Comparison of ENCODE assay signal across 17 cellular contexts in genomic region chr6:105566503-105566902, GRCh38.
DNase-seq lines count a peak whose midpoint lies in the region; ATAC-seq and TF ChIP-seq lines count a peak whose summit lies in the region.
"Had no signal": no experiment of that assay in that cellular context is flagged by ENCODE, and none has a peak within 500 bp of the region (broad histone marks: within the 10 kb centered on the region; RNA-seq: fewer than 3 reads in every experiment).

No MANE protein-coding gene starts in this region.

- H3F3A ChIP-seq in SK-N-SH (replicated peaks; ENCODE audit: insufficient read depth), result peaks cover 3% of the 10 kb centered on the region

- H3K9me2 ChIP-seq in SK-N-SH, result no peaks in the 10 kb centered on the region

- H2AFZ ChIP-seq in SK-N-SH (ENCODE audit: low read depth), result 0 out of 2 replicates have a peak overlapping the region, but pooled peaks have one; percentile 19
- H2AFZ ChIP-seq: GM23338 had no signal

- no peak overlapping the region for H3K9ac ChIP-seq in SK-N-SH
- H3K9ac ChIP-seq: BLaER1 had no signal

- POLR2A ChIA-PET in SK-N-SH (lab: Yijun Ruan, JAX), result no interaction called here

- TF ChIP-seq RAD21 in SK-N-SH (IDR thresholded peaks at IDR 0.05; ENCODE audit: low read length), result no peak

- 68% methylated on average over 6 of the region's 6 CpGs for WGBS in SK-N-SH (ENCODE audit: low lambda C conversion rate)

- no peaks in the 10 kb centered on the region for H3K27me3 ChIP-seq in SK-N-SH (ENCODE audit: insufficient read depth)
- H3K27me3 ChIP-seq in left ventricle myocardium inferior (ENCODE audit: low read depth), result no peaks in the 10 kb centered on the region
- H3K27me3 ChIP-seq: BLaER1 had no signal

- H3K79me2 ChIP-seq in SK-N-SH (ENCODE audit: insufficient read depth), result no peaks in the 10 kb centered on the region

- ATAC-seq in SK-N-SH treated with all-trans-retinoic acid at 6 μM for 48 hours (no peak), mucosa of descending colon (peak; percentile 91)
- ATAC-seq: GM23338 had no signal

- intact Hi-C loops in mucosa of descending colon (cut with DNase I, micrococcal nuclease), result no loop called here
- intact Hi-C loops in left ventricle myocardium inferior (cut with micrococcal nuclease), result no loop called here

- CTCF ChIA-PET in SK-N-SH (lab: Yijun Ruan, JAX), result interaction anchor here (0.5 to 1.0 kb wide), 2 partner anchors 410 to 431 kb away, joined by 3 read pairs; no protein-coding TSS in a partner anchor

- TF ChIP-seq CTCF in SK-N-SH (IDR thresholded peaks at IDR 0.05), result no peak
- no peak for TF ChIP-seq CTCF in mucosa of descending colon (IDR thresholded peaks at IDR 0.05)
- TF ChIP-seq CTCF in left ventricle myocardium inferior (IDR thresholded peaks at IDR 0.05; ENCODE audit: borderline replicate concordance), result no peak

- H3K4me1 ChIP-seq in SK-N-SH (ENCODE audit: control insufficient read depth in 1 of 2, insufficient read depth in 2 of 2, low read depth in 1 of 2, low read length in 1 of 2) (peaks cover 0 to 5% of the 10 kb centered on the region in 2 experiments; a peak in 1 of 4 replicates), mucosa of descending colon (ENCODE audit: low read depth) (no peaks in the 10 kb centered on the region), left ventricle myocardium inferior (no peaks in the 10 kb centered on the region)
- H3K4me1 ChIP-seq: BLaER1 had no signal

- H4K20me1 ChIP-seq in SK-N-SH (ENCODE audit: insufficient read depth), result no peaks in the 10 kb centered on the region
- H4K20me1 ChIP-seq: BLaER1 had no signal

- H3K4me3 ChIP-seq in SK-N-SH (ENCODE audit: low read depth in 2 of 2, low read length in 1 of 2) (no peak overlapping the region), mucosa of descending colon (no peak overlapping the region), left ventricle myocardium inferior (no peak overlapping the region)
- H3K4me3 ChIP-seq: BLaER1, GM23338 had no signal

- H3K36me3 ChIP-seq in SK-N-SH (replicated peaks in 1 of 2; ENCODE audit: control insufficient read depth in 1 of 2, insufficient read depth in 2 of 2, low read length in 1 of 2) (no peaks in the 10 kb centered on the region), mucosa of descending colon (ENCODE audit: low read depth) (no peaks in the 10 kb centered on the region), left ventricle myocardium inferior (no peaks in the 10 kb centered on the region)
- H3K36me3 ChIP-seq: BLaER1 had no signal

- DNase-seq in SK-N-SH (no peak), fibroblast of gingiva (ENCODE audit: low read depth) (peak; percentile 7), mucosa of descending colon (peak in 1 of 3 donors; percentile 57), NCI-H345 treated with DMSO at 0.1 percent for 48 hours (lab: John Stamatoyannopoulos, UW; ENCODE audit: unreplicated experiment) (no peak), amygdala (lab: John Stamatoyannopoulos, UW) (no peak), AML-193 (lab: John Stamatoyannopoulos, UW) (no peak), left ventricle myocardium inferior (no peak)
- DNase-seq: Caco-2; CD8-positive, alpha-beta memory T cell; DMS53; GF-D8; H7; IMR-90 had no signal

- H3K27ac ChIP-seq in SK-N-SH (ENCODE audit: low read depth in 2 of 2, low read length in 1 of 2) (peak overlapping the region in 1 of 2 experiments; percentile 24; a peak in 2 of 4 replicates), left ventricle myocardium inferior (replicated peaks) (no peak overlapping the region)
- H3K27ac ChIP-seq: 22Rv1, BLaER1 had no signal

- no peak overlapping the region for H3K4me2 ChIP-seq in SK-N-SH
- H3K4me2 ChIP-seq: BLaER1, GM23338 had no signal

- TF ChIP-seq EP300 in SK-N-SH (IDR thresholded peaks at IDR 0.05; ENCODE audit: borderline replicate concordance in 1 of 2, low read depth in 1 of 2, low read length in 1 of 2), result no peak

- H3K9me3 ChIP-seq in SK-N-SH (no peaks in the 10 kb centered on the region), mucosa of descending colon (no peaks in the 10 kb centered on the region), left ventricle myocardium inferior (replicated peaks) (peaks cover 7% of the 10 kb centered on the region)
- H3K9me3 ChIP-seq: BLaER1, Caco-2 had no signal

TF ChIP-seq in SK-N-SH, 30 proteins besides CTCF, POLR2A, EP300 and RAD21:
- TF ChIP-seq, protein P1, sequence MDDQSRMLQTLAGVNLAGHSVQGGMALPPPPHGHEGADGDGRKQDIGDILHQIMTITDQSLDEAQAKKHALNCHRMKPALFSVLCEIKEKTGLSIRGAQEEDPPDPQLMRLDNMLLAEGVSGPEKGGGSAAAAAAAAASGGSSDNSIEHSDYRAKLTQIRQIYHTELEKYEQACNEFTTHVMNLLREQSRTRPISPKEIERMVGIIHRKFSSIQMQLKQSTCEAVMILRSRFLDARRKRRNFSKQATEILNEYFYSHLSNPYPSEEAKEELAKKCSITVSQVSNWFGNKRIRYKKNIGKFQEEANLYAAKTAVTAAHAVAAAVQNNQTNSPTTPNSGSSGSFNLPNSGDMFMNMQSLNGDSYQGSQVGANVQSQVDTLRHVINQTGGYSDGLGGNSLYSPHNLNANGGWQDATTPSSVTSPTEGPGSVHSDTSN (IDR thresholded peaks at IDR 0.05), result no peak
- TF ChIP-seq MEF2A (IDR thresholded peaks at IDR 0.05; ENCODE audit: borderline replicate concordance, low read depth) (no peak), FOSL2 (IDR thresholded peaks at IDR 0.05; ENCODE audit: borderline replicate concordance, low read depth) (no peak), TCF12 (IDR thresholded peaks at IDR 0.05) (no peak), TAF1 (IDR thresholded peaks at IDR 0.05; ENCODE audit: borderline replicate concordance, low read depth, low read length) (no peak), JUND (IDR thresholded peaks at IDR 0.05) (no peak), RXRA (IDR thresholded peaks at IDR 0.05; ENCODE audit: borderline replicate concordance, low read depth) (no peak)

TF ChIP-seq in SK-N-SH treated with all-trans-retinoic acid at 6 μM for 48 hours, 23 proteins besides CTCF, POLR2A, EP300 and RAD21 (continues in another document):
- TF ChIP-seq ESRRG (CRISPR knock-in tag; IDR thresholded peaks at IDR 0.05) (no peak), TCF4 (CRISPR knock-in tag; IDR thresholded peaks at IDR 0.05; ENCODE audit: borderline replicate concordance) (no peak), RARB (CRISPR knock-in tag; IDR thresholded peaks at IDR 0.05) (no peak), ZNF565 (CRISPR knock-in tag; conservative IDR thresholded peaks at IDR 0.05; ENCODE audit: low read depth) (no peak), SNAI2 (CRISPR knock-in tag; IDR thresholded peaks at IDR 0.05) (no peak), BACH2 (CRISPR knock-in tag; IDR thresholded peaks at IDR 0.05; ENCODE audit: borderline replicate concordance) (no peak), ISL1 (CRISPR knock-in tag; IDR thresholded peaks at IDR 0.05) (no peak), CSRNP3 (CRISPR knock-in tag; IDR thresholded peaks at IDR 0.05) (no peak), ZNF8 (CRISPR knock-in tag; IDR thresholded peaks at IDR 0.05) (no peak), PATZ1 (CRISPR knock-in tag; IDR thresholded peaks at IDR 0.05; ENCODE audit: borderline replicate concordance) (no peak), ZC3H10 (CRISPR knock-in tag; IDR thresholded peaks at IDR 0.05) (no peak)
- TF ChIP-seq, protein P2, sequence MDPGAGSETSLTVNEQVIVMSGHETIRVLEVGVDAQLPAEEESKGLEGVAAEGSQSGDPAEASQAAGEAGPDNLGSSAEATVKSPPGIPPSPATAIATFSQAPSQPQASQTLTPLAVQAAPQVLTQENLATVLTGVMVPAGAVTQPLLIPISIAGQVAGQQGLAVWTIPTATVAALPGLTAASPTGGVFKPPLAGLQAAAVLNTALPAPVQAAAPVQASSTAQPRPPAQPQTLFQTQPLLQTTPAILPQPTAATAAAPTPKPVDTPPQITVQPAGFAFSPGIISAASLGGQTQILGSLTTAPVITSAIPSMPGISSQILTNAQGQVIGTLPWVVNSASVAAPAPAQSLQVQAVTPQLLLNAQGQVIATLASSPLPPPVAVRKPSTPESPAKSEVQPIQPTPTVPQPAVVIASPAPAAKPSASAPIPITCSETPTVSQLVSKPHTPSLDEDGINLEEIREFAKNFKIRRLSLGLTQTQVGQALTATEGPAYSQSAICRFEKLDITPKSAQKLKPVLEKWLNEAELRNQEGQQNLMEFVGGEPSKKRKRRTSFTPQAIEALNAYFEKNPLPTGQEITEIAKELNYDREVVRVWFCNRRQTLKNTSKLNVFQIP (CRISPR knock-in tag; IDR thresholded peaks at IDR 0.05; ENCODE audit: borderline replicate concordance, low read depth), result no peak
